ENCODE assay signal across 27 cellular contexts in genomic region chr9:96107436-96107835, GRCh38.
"Had no signal": no experiment of that assay in that cellular context is flagged by ENCODE, and none has a peak within 500 bp of the region (broad histone marks: within the 10 kb centered on the region; RNA-seq: fewer than 3 reads in every experiment).

No MANE protein-coding gene starts in this region.

- ATAC-seq: heart right ventricle; left lung; mucosa of descending colon; stimulated activated naive B cell treated with anti-CD40 and anti-IgM and Interleukin-4, amounts not matched to agents 10 μg/mL and 1 μg/mL and 100 μg/mL, for 72 hours; upper lobe of right lung had no signal

- H3K4me1 ChIP-seq: ascending aorta, colonic mucosa, left lung, thyroid gland, upper lobe of right lung had no signal

- H3K4me3 ChIP-seq: ascending aorta, cardiac muscle cell, colonic mucosa, heart right ventricle, left lung, lung, mucosa of descending colon, sigmoid colon, smooth muscle cell, stomach, thyroid gland, upper lobe of right lung had no signal

- DNase-seq: activated CD4-positive, alpha-beta memory T cell treated with anti-CD3 and anti-CD28 coated beads for 36 hours; activated CD4-positive, alpha-beta T cell treated with anti-CD3 and anti-CD28 coated beads, Interleukin-2, amount 10 ng/mL, durations not matched to agents 24 days and 14 days; activated CD4-positive, CD25-positive, alpha-beta regulatory T cell treated with anti-CD3 and anti-CD28 coated beads, Interleukin-2, amount 50 U/mL, for 72 hours; activated CD8-positive, alpha-beta memory T cell treated with anti-CD3 and anti-CD28 coated beads, Interleukin-2, amount 50 U/mL, for 4 hours; activated effector memory CD4-positive, alpha-beta T cell treated with anti-CD3 and anti-CD28 coated beads, Interleukin-2, amount 50 U/mL, for 16 hours; activated naive CD4-positive, alpha-beta T cell treated with anti-CD3 and anti-CD28 coated beads, Interleukin-2, amount 10 ng/mL, durations not matched to agents 7 days and 5 days; activated naive CD8-positive, alpha-beta T cell treated with anti-CD3 and anti-CD28 coated beads, Interleukin-2, amount 10 ng/mL, durations not matched to agents 7 days and 5 days; activated T-cell treated with anti-CD3 and anti-CD28 coated beads, Interleukin-2, amount 50 U/mL, for 1 hour; cerebellar nuclear complex; colonic mucosa; effector CD8-positive, alpha-beta T cell; foreskin fibroblast; heart right ventricle; left lung; mucosa of descending colon; posterior cingulate gyrus; sigmoid colon; stimulated activated CD4-positive, alpha-beta T cell treated with anti-CD3 and anti-CD28 coated beads, Interleukin-2, amount 100 ng/mL, for 24 hours; stimulated activated naive B cell treated with anti-CD40 and anti-IgM and Interleukin-4, amounts not matched to agents 10 μg/mL and 1 μg/mL and 100 μg/mL, for 72 hours; stomach; thyroid gland; upper lobe of right lung; WERI-Rb-1 had no signal

- H3K27ac ChIP-seq: ascending aorta, cardiac muscle cell, colonic mucosa, heart right ventricle, left lung, sigmoid colon, stomach, thyroid gland, upper lobe of right lung, WERI-Rb-1 had no signal

- H3K9me3 ChIP-seq: colonic mucosa, thyroid gland had no signal

- H3K36me3 ChIP-seq: ascending aorta, cardiac muscle cell, colonic mucosa, heart right ventricle, left lung, sigmoid colon, stomach, thyroid gland, upper lobe of right lung, WERI-Rb-1 had no signal

- H3K27me3 ChIP-seq: ascending aorta, cardiac muscle cell, colonic mucosa, heart right ventricle, left lung, sigmoid colon, stomach, thyroid gland, upper lobe of right lung had no signal

- H3K4me2 ChIP-seq: smooth muscle cell had no signal
